Comparison of ENCODE assay signal across 10 cellular contexts in the genomic region with DNA sequence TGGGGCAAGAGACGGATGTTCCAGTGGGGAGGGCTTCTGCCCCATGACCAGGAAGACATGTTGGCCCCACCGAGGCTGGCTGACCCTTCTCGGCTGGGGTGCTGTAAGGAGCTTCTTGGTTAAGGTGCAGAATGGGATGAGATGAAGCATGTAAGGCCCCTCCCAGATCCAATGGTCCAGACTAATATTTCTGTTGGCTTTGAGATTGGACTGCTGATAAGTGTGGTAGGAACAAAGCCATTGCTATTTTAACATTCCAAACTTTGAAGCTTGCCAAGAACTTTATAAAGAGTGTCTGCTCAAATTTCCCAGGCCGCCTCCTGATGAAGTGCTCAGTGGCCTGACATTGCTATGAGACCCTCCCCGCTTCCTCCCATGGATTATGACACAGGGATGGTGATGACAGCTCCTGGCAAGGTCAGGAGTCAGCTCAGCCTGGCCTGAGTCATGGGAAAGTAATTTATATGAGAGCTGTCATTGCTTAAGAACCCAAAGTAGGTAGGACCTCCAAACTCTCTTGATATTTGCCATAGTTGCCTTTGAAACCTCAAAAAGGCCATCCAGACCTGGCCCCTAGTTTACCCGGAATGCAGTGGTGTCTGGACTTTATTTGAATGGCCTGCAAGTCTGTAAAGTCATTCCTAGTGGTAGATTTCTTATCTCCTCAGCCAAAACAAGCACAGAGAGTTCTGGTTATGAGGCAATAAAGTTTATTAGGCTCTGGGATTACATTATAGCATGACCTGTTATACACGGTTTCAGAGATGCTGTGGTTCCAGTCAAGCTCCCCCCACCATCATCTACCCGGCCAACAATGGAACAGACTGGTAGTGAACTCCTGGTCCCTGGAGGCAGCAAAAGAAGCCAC. TPM values are rescaled to one million over a fixed set of nuclear protein-coding genes. Genes with fewer than 3 reads are reported as not detected.
A peak's percentile ranks its signal among the peaks of the same experiment; 100 is the strongest.
DNase-seq lines count a peak whose midpoint lies in the region; ATAC-seq and TF ChIP-seq lines count a peak whose summit lies in the region.
"Had no signal": no experiment of that assay in that cellular context is flagged by ENCODE, and none has a peak within 500 bp of the region (broad histone marks: within the 10 kb centered on the region; RNA-seq: fewer than 3 reads in every experiment).

No MANE protein-coding gene starts in this region.

- no peaks in the 10 kb centered on the region for H3K36me3 ChIP-seq in skeletal muscle tissue (ENCODE audit: control insufficient read depth in 3 of 3, insufficient read depth in 3 of 3, low read length in 3 of 3)

- peaks cover 57 to 67% (median 65%) of the 10 kb centered on the region in 3 donors for H3K4me1 ChIP-seq in skeletal muscle tissue (ENCODE audit: control insufficient read depth in 3 of 3, insufficient read depth in 3 of 3, low read length in 3 of 3)

- peak overlapping the region in 2 of 3 donors; percentile 36 to 42 for H3K9ac ChIP-seq in skeletal muscle tissue (ENCODE audit: low read depth in 1 of 3, low read length in 3 of 3)

- peak; percentile 93 to 94 for ATAC-seq in left cardiac atrium
- ATAC-seq in GM21447 (IDR thresholded peaks at IDR 0.05; ENCODE audit: unreplicated experiment) = no peak
- ATAC-seq in HG03469 (IDR thresholded peaks at IDR 0.05; ENCODE audit: unreplicated experiment) = no peak

- H3K27ac ChIP-seq in VCaP (peak overlapping the region; percentile 98), skeletal muscle tissue (ENCODE audit: low read depth, low read length) (peak overlapping the region; percentile 95)

- H3K9me3 ChIP-seq in skeletal muscle tissue (ENCODE audit: control insufficient read depth in 3 of 3, low read length in 3 of 3) = no peaks in the 10 kb centered on the region

- no peaks in the 10 kb centered on the region for H3K27me3 ChIP-seq in skeletal muscle tissue (ENCODE audit: control insufficient read depth in 3 of 3, insufficient read depth in 3 of 3, low read length in 3 of 3)

- DNase-seq in H4 (ENCODE audit: low spot score) = peak; percentile 80
- peak; percentile 87 for DNase-seq in left cardiac atrium
- no peak for DNase-seq in NCI-H2107 treated with DMSO at 0.1 percent for 48 hours (lab: John Stamatoyannopoulos, UW; ENCODE audit: unreplicated experiment)
- no peak for DNase-seq in stimulated activated naive CD4-positive, alpha-beta T cell (lab: John Stamatoyannopoulos, UW)
- DNase-seq: NCI-H1930; stimulated activated CD4-positive, alpha-beta T cell treated with anti-CD3 and anti-CD28 coated beads, Interleukin-2, amount 100 ng/mL, for 24 hours had no signal

- peak overlapping the region in 2 of 3 donors; percentile 8 to 45 for H3K4me3 ChIP-seq in skeletal muscle tissue (ENCODE audit: low read length in 3 of 3)

- no peak for TF ChIP-seq CTCF in VCaP (conservative IDR thresholded peaks at IDR 0.05)

- intact Hi-C loops in left cardiac atrium (cut with DNase I) = no loop called here

RNA-seq across cellular contexts. Expression of a gene that starts 55.2 kb away (rescaled TPM):
- 7.0 and 7.1 TPM in 2 replicates for total RNA-seq in H4 (2014; rRNA removed; shearing (Covaris generic))
- 100 to 1,000 TPM; 383 to 695 TPM for total RNA-seq in left cardiac atrium
- total RNA-seq in skeletal muscle tissue = 7.3 TPM

Comparison
In these comparisons a context has a peak if more than half of its experiments do, and no peak if none do; other contexts are left out.
1. DNase-seq: peak in H4 (single experiment) and left cardiac atrium (single experiment); none in NCI-H2107 treated with DMSO at 0.1 percent for 48 hours (single experiment) and stimulated activated naive CD4-positive, alpha-beta T cell (0 of 6).
2. ATAC-seq: peak in left cardiac atrium (2 of 2); none in GM21447 (single experiment) and HG03469 (single experiment).
3. RNA of a gene that starts 55.2 kb away (total RNA-seq): 383 to 695 TPM in left cardiac atrium; 7.3 TPM in skeletal muscle tissue (single experiment) and 7.0 to 7.1 TPM in H4; every median in the first group is over 10 times any median in the second.